ENCODE assay signal across 18 cellular contexts in the genomic region with DNA sequence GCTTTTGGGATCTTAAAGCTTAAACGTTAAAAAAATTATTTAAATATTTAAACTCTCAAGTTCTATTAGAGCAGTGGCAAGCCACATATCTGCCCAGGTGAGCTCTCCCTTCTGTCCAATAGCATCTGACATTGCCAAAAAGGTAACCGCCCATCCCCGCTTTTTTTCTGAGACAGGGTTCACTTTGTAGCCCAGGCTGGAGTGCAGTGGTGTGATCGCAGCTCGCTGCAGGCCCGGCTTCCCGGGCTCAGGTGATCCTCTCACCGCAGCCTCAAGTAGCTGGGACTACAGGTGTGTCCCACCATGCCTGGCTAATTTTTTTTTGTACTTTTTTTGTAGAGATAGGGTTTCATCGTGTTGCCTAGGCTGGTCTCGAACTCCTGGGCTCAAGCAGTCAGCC.
"Had no signal": no experiment of that assay in that cellular context is flagged by ENCODE, and none has a peak within 500 bp of the region (broad histone marks: within the 10 kb centered on the region; RNA-seq: fewer than 3 reads in every experiment).

No MANE protein-coding gene starts in this region.

- H3K4me1 ChIP-seq: vagina had no signal

- ATAC-seq: natural killer cell; sciatic nerve; stimulated activated naive CD8-positive, alpha-beta T cell treated with anti-CD3 and anti-CD28 coated beads, Interleukin-15, Interleukin-2, amounts not matched to agents 100 U/mL and 50 U/mL, for 24 hours had no signal

- H3K36me3 ChIP-seq: ovary, thoracic aorta had no signal

- H3K9me3 Mint-ChIP-seq: natural killer cell had no signal

- H3K4me3 ChIP-seq: dorsolateral prefrontal cortex, ovary, smooth muscle cell, thoracic aorta, tibial nerve, vagina had no signal

- DNase-seq: dorsolateral prefrontal cortex; effector CD4-positive, alpha-beta T cell; head of caudate nucleus; kidney; mammary epithelial cell; natural killer cell; occipital lobe; ovary; stimulated activated CD4-positive, alpha-beta T cell treated with anti-CD3 and anti-CD28 coated beads, Interleukin-12 subunit alpha, Interleukin-12 subunit beta, amount 100 ng/mL, for 4 hours; stimulated activated CD4-positive, alpha-beta T cell treated with anti-CD3 and anti-CD28 coated beads, Interleukin-1b, Interleukin-23, amount 100 ng/mL, for 48 hours; stimulated activated CD4-positive, alpha-beta T cell treated with anti-CD3 and anti-CD28 coated beads, Interleukin-4, amount 100 ng/mL, for 1 hour; stimulated activated CD8-positive, alpha-beta memory T cell treated with anti-CD3 and anti-CD28 coated beads, Interleukin-4, amount 100 ng/mL, for 48 hours; stimulated activated naive CD8-positive, alpha-beta T cell treated with anti-CD3 and anti-CD28 coated beads, Interleukin-15, Interleukin-2, amounts not matched to agents 100 U/mL and 50 U/mL, for 24 hours had no signal

- H3K4me3 Mint-ChIP-seq: natural killer cell had no signal

- H3K27me3 ChIP-seq: dorsolateral prefrontal cortex, ovary, tibial nerve, vagina had no signal

- H3K9me3 ChIP-seq: ovary, thoracic aorta, tibial nerve, vagina had no signal

- H3K27ac ChIP-seq: dorsolateral prefrontal cortex, ovary, thoracic aorta, tibial nerve, vagina had no signal

- H3K4me2 ChIP-seq: smooth muscle cell had no signal
